33 cellular contexts compared by ENCODE assay signal in the genomic region with DNA sequence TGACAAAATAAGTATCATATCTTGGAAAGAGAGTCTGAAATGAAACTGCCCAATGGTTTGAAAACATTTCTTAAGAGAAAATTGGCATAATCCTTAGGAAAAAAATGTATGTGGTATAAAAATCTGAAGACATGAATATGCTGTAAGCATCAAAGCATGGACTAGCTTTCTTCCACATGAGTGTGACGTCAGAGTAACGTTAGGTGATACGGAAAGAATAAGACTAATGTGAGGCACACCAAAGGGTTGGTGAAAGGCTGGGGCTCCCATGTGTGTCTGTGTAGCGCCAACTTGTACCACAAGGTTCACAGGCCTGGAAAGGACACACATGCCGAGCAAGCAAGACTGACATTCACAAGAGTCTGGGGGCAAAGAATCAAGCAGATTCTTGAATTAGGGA.
"Had no signal": no experiment of that assay in that cellular context is flagged by ENCODE, and none has a peak within 500 bp of the region (broad histone marks: within the 10 kb centered on the region; RNA-seq: fewer than 3 reads in every experiment).

No MANE protein-coding gene starts in this region.

- H3K9me3 ChIP-seq: MG63 had no signal

- H3K4me2 ChIP-seq: KMS-11 had no signal

- H3K4me3 ChIP-seq: MG63 had no signal

- H3K36me3 ChIP-seq: MG63 had no signal

- H3K27ac ChIP-seq: KMS-11 had no signal

- H3K9ac ChIP-seq: KMS-11 had no signal

- H3K27me3 ChIP-seq: MG63 had no signal

- DNase-seq: Karpas-422, Kasumi-1, MG63, MV-4-11, NCI-H1048, NCI-H1092, NCI-H1092 treated with DMSO at 0.1 percent for 48 hours, NCI-H1105, NCI-H1105 treated with DMSO at 0.1 percent for 48 hours, NCI-H1417, NCI-H1417 treated with DMSO at 0.1 percent for 48 hours, NCI-H1436, NCI-H1436 treated with DMSO at 0.1 percent for 48 hours, NCI-H146, NCI-H1694, NCI-H1694 treated with DMSO at 0.1 percent for 48 hours, NCI-H187, NCI-H187 treated with DMSO at 0.1 percent for 48 hours, NCI-H1930, NCI-H2029, NCI-H2029 treated with DMSO at 0.1 percent for 48 hours, NCI-H2081, NCI-H2081 treated with DMSO at 0.1 percent for 48 hours, NCI-H2107, NCI-H2171, NCI-H2171 treated with DMSO at 0.1 percent for 48 hours, NCI-H2227 treated with DMSO at 0.1 percent for 48 hours, NCI-H226, NCI-H345, NCI-H446, NCI-H446 treated with DMSO at 0.1 percent for 48 hours, NCI-H510A had no signal
